ENCODE assay signal across 27 cellular contexts in the genomic region with DNA sequence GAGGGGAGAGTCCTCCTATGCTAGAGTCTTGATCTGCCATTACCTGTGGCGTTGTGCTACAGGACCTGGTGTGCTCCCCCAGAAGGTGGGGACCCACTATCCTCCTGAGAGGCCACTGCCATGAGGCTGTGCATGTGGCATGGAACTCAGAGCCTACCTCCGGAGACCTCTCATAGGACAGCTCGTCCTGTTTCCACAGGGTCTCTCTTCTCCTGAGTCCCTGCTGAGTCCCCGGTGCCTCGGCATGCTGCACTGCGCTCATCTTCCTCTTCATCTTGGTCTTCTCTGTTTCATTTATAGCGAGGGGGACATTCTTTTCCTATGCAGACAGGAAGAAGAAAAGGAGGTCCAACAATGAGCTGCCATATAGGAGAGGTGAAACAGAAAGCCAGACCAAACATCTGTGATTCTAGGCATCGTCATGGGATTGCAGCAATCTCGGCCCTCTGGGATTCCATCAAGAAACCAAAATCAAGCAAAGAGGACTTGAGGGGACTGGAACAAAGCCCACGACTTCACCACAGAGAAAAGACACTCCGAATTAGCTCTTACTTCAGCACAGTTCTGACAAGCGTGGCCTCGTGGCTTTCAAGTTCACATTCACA.
"Had no signal": no experiment of that assay in that cellular context is flagged by ENCODE, and none has a peak within 500 bp of the region (broad histone marks: within the 10 kb centered on the region; RNA-seq: fewer than 3 reads in every experiment).

No MANE protein-coding gene starts in this region.

- H3K4me3 ChIP-seq: esophagus squamous epithelium had no signal

- DNase-seq: activated B cell treated with CpG ODN at 0.5 μM for 24 hours; activated CD4-positive, alpha-beta T cell treated with anti-CD3 and anti-CD28 coated beads for 48 hours; activated CD4-positive, alpha-beta T cell treated with anti-CD3 and anti-CD28 coated beads, Interleukin-2, amount 50 U/mL, for 1 hour; activated CD4-positive, alpha-beta T cell treated with anti-CD3 and anti-CD28 coated beads, Interleukin-2, amount 50 U/mL, for 48 hours; activated CD8-positive, alpha-beta memory T cell treated with anti-CD3 and anti-CD28 coated beads for 24 hours; activated CD8-positive, alpha-beta T cell treated with anti-CD3 and anti-CD28 coated beads for 36 hours; activated gamma-delta T cell treated with Interleukin-2 at 50 U/mL for 16 hours; activated naive CD4-positive, alpha-beta T cell treated with anti-CD3 and anti-CD28 coated beads, Interleukin-2, amount 50 U/mL, for 16 hours; activated naive CD4-positive, alpha-beta T cell treated with Interleukin-2 at 50 U/mL for 16 hours; activated T-cell treated with anti-CD3 and anti-CD28 coated beads, Interleukin-2, amount 50 U/mL, for 48 hours; amniotic stem cell; anterior cingulate cortex; brain microvascular endothelial cell; caudate nucleus; cortex of kidney; dermis blood vessel endothelial cell; effector CD4-positive, alpha-beta T cell; effector memory CD8-positive, alpha-beta T cell; esophagus squamous epithelium; foreskin fibroblast; head of caudate nucleus; T-helper 1 cell; T-helper 17 cell; T1000; WERI-Rb-1 had no signal

- H3K27ac ChIP-seq: brain microvascular endothelial cell, epithelial cell of prostate, esophagus squamous epithelium, WERI-Rb-1 had no signal

- H3K4me1 ChIP-seq: esophagus squamous epithelium had no signal

- H3K36me3 ChIP-seq: brain microvascular endothelial cell, esophagus squamous epithelium, WERI-Rb-1 had no signal

- H3K9me3 ChIP-seq: esophagus squamous epithelium had no signal

- ATAC-seq: activated CD4-positive, CD25-positive, alpha-beta regulatory T cell treated with anti-CD3 and anti-CD28 coated beads, Interleukin-2, amount 50 U/mL, for 24 hours; activated CD8-positive, alpha-beta T cell treated with anti-CD3 and anti-CD28 coated beads for 36 hours; effector memory CD8-positive, alpha-beta T cell; T-helper 17 cell had no signal

- H3K27me3 ChIP-seq: brain microvascular endothelial cell, esophagus squamous epithelium had no signal
